In the genomic region with DNA sequence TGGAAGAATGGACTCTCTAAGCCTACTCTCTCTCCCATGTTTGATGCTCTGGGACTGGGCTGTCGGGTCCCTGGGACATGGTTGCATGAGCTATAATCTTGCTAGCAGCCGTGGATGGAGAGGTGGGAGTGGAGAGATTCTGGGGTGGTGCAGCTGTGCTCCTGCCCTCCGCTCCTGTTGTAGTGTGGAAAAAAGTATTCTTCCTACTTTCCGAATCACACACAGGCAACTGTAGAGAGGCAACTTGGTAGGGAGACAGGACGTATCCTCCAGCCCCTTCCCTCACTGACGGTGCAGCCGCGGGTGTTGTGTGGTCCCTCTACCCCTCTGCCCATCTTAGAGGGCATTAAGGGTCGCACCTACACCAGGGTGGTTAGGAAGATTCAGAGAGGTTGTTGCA, we compare ENCODE assay signal across 32 cellular contexts.
"Had no signal": no experiment of that assay in that cellular context is flagged by ENCODE, and none has a peak within 500 bp of the region (broad histone marks: within the 10 kb centered on the region; RNA-seq: fewer than 3 reads in every experiment).

No MANE protein-coding gene starts in this region.

- H3K9me3 ChIP-seq: breast epithelium, lower lobe of right lung, suprapubic skin, tibial artery had no signal

- H3K36me3 ChIP-seq: breast epithelium, gastroesophageal sphincter, left lung, lower lobe of right lung, neural progenitor cell, suprapubic skin, tibial artery, WERI-Rb-1 had no signal

- H3K36me3 Mint-ChIP-seq: activated CD4-positive, alpha-beta memory T cell treated with anti-CD3 and anti-CD28 coated beads for 36 hours; natural killer cell; neural progenitor cell; stimulated activated memory B cell treated with anti-CD40 and anti-IgM and Interleukin-4, amounts not matched to agents 10 μg/mL and 1 μg/mL and 100 μg/mL, for 72 hours had no signal

- H3K9me3 Mint-ChIP-seq: activated T-helper 2 cell treated with anti-CD3 and anti-CD28 coated beads, Interferon-gamma antibody, Interleukin-2, Interleukin-4, amounts not matched to agents 10 μg/mL and 5 μg/mL and 100 μg/mL, durations not matched to agents 14 hours and 24 hours and 36 hours; central memory CD8-positive, alpha-beta T cell; natural killer cell; neural progenitor cell had no signal

- H3K27ac ChIP-seq: gastroesophageal sphincter, left lung, lower lobe of right lung, neural progenitor cell, SK-N-MC, suprapubic skin, tibial artery, WERI-Rb-1 had no signal

- DNase-seq: activated CD4-positive, alpha-beta memory T cell treated with anti-CD3 and anti-CD28 coated beads for 36 hours; activated CD4-positive, alpha-beta T cell treated with anti-CD3 and anti-CD28 coated beads, Interleukin-2, amount 10 ng/mL, durations not matched to agents 24 days and 14 days; activated CD4-positive, CD25-positive, alpha-beta regulatory T cell treated with anti-CD3 and anti-CD28 coated beads, Interleukin-2, amount 50 U/mL, for 72 hours; activated T-cell treated with anti-CD3 and anti-CD28 coated beads, Interleukin-2, amount 50 U/mL, for 1 hour; dermis blood vessel endothelial cell; effector memory CD4-positive, alpha-beta T cell; erythroblast; hippocampal formation; kidney; left lung; lower lobe of right lung; mesenchymal stem cell; natural killer cell; stimulated activated CD4-positive, alpha-beta T cell treated with anti-CD3 and anti-CD28 coated beads, Interleukin-1b, Interleukin-23, amount 100 ng/mL, for 48 hours; stimulated activated CD4-positive, alpha-beta T cell treated with anti-CD3 and anti-CD28 coated beads, Interleukin-4, amount 100 ng/mL, for 4 hours; stimulated activated CD8-positive, alpha-beta memory T cell treated with anti-CD3 and anti-CD28 coated beads, Interleukin-4, amount 100 ng/mL, for 48 hours; SW 1271; T-helper 9 cell; tibial artery; WERI-Rb-1 had no signal

- H3K4me3 Mint-ChIP-seq: activated CD4-positive, alpha-beta memory T cell treated with anti-CD3 and anti-CD28 coated beads for 36 hours; activated CD4-positive, alpha-beta T cell treated with anti-CD3 and anti-CD28 coated beads, Interleukin-2, amount 10 ng/mL, durations not matched to agents 24 days and 14 days; central memory CD8-positive, alpha-beta T cell; natural killer cell; neural progenitor cell; stimulated activated memory B cell treated with anti-CD40 and anti-IgM and Interleukin-4, amounts not matched to agents 10 μg/mL and 1 μg/mL and 100 μg/mL, for 72 hours; T-helper 1 cell treated with Interleukin-12 subunit alpha and Interleukin-12 subunit beta and Interleukin-4 antibody, amounts not matched to agents 30 μg/mL and 1 μg/mL, for 36 hours had no signal

- H3K27me3 ChIP-seq: breast epithelium, gastroesophageal sphincter, neural progenitor cell, suprapubic skin, tibial artery had no signal

- ATAC-seq: activated naive CD4-positive, alpha-beta T cell treated with anti-CD3 and anti-CD28 coated beads, Interleukin-2, amount 50 U/mL, for 72 hours; gastroesophageal sphincter; left lung; lower lobe of right lung; natural killer cell; stimulated activated memory B cell treated with anti-CD40 and anti-IgM and Interleukin-4, amounts not matched to agents 10 μg/mL and 1 μg/mL and 100 μg/mL, for 72 hours had no signal

- H3K4me3 ChIP-seq: breast epithelium, gastroesophageal sphincter, left lung, lower lobe of right lung, neural progenitor cell, SK-N-MC, smooth muscle cell, suprapubic skin, tibial artery had no signal

- H3K27ac Mint-ChIP-seq: activated CD4-positive, alpha-beta memory T cell treated with anti-CD3 and anti-CD28 coated beads for 36 hours; activated CD4-positive, alpha-beta T cell treated with anti-CD3 and anti-CD28 coated beads, Interleukin-2, amount 10 ng/mL, durations not matched to agents 24 days and 14 days; activated naive CD4-positive, alpha-beta T cell treated with anti-CD3 and anti-CD28 coated beads, Interleukin-2, amount 50 U/mL, for 72 hours; activated T-helper 2 cell treated with anti-CD3 and anti-CD28 coated beads, Interferon-gamma antibody, Interleukin-2, Interleukin-4, amounts not matched to agents 10 μg/mL and 5 μg/mL and 100 μg/mL, durations not matched to agents 14 hours and 24 hours and 36 hours; natural killer cell; progenitor cell of endocrine pancreas; stimulated activated memory B cell treated with anti-CD40 and anti-IgM and Interleukin-4, amounts not matched to agents 10 μg/mL and 1 μg/mL and 100 μg/mL, for 72 hours; T-helper 1 cell treated with Interleukin-12 subunit alpha and Interleukin-12 subunit beta and Interleukin-4 antibody, amounts not matched to agents 30 μg/mL and 1 μg/mL, for 36 hours had no signal

- H3K4me1 Mint-ChIP-seq: activated CD4-positive, alpha-beta T cell treated with anti-CD3 and anti-CD28 coated beads, Interleukin-2, amount 10 ng/mL, durations not matched to agents 24 days and 14 days had no signal
